In the genomic region with DNA sequence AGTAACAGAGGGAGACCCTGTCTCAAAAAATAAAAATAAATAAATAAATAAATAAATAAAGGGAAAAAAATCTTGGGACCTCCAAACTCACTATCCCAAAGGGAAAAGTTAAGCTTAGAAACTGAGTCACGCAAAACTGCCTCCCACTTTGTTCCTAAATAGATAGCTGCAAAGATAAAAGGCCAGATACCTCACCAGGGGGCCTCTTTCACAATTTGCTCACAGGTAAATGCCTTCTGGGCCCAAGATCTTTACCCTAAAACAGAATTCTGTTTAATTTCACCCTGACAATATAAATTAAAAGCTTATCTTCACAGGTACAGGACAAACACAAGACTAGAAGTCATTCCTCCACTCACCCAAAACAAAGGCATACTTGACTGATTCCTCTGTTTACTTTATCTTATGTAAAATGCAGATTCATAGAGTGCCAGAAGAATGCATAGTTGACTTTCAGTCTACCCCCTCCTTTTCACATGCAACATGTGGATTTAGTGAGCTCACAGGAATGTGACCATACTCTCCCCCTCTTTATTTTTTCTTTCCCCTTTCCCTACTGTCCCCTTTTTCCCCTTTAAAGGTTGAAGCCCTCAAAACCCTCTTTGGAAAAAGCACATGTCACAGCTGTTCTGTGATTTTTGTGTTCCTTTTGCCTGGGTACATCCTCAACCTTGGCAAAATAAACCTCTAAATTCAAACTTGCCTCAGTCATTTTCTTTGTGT, we compare ENCODE assay signal across 18 cellular contexts. TPM values are rescaled to one million over a fixed set of nuclear protein-coding genes. Genes with fewer than 3 reads are reported as not detected.
DNase-seq lines count a peak whose midpoint lies in the region; ATAC-seq and TF ChIP-seq lines count a peak whose summit lies in the region.
"Had no signal": no experiment of that assay in that cellular context is flagged by ENCODE, and none has a peak within 500 bp of the region (broad histone marks: within the 10 kb centered on the region; RNA-seq: fewer than 3 reads in every experiment).

No MANE protein-coding gene starts in this region.

- H3K27me3 ChIP-seq in KMS-11 (ENCODE audit: insufficient read depth, low read depth) (no peaks in the 10 kb centered on the region), colonic mucosa (no peaks in the 10 kb centered on the region)

- H3K9me3 Mint-ChIP-seq in neural crest cell, result no peaks in the 10 kb centered on the region
- H3K9me3 Mint-ChIP-seq: activated CD8-positive, alpha-beta T cell treated with anti-CD3 and anti-CD28 coated beads for 36 hours; activated naive CD8-positive, alpha-beta T cell treated with anti-CD3 and anti-CD28 coated beads, Interleukin-2, amount 50 U/mL, for 24 hours; IgD-negative memory B cell had no signal

- H3K4me3 ChIP-seq in KMS-11 (IDR thresholded peaks at IDR 0.05; ENCODE audit: insufficient read depth, low read depth, low read length) (no peak overlapping the region), colonic mucosa (no peak overlapping the region)

- H3K27ac Mint-ChIP-seq in neural crest cell (ENCODE audit: unreplicated experiment), result peak overlapping the region; percentile 54
- H3K27ac Mint-ChIP-seq: activated CD8-positive, alpha-beta T cell treated with anti-CD3 and anti-CD28 coated beads for 36 hours; activated naive CD8-positive, alpha-beta T cell treated with anti-CD3 and anti-CD28 coated beads, Interleukin-2, amount 50 U/mL, for 24 hours; IgD-negative memory B cell had no signal

- H2AFZ ChIP-seq in KMS-11 (ENCODE audit: low read depth), result no peak overlapping the region

- H3K79me2 ChIP-seq in KMS-11 (ENCODE audit: insufficient read depth, low read depth), result peaks cover 78% of the 10 kb centered on the region

- H3K4me1 ChIP-seq in KMS-11 (ENCODE audit: low read depth, poor library complexity, severe bottlenecking), result peaks cover 32% of the 10 kb centered on the region
- H3K4me1 ChIP-seq in colonic mucosa, result no peaks in the 10 kb centered on the region

- H3K9ac ChIP-seq in KMS-11 (no peak overlapping the region), colonic mucosa (ENCODE audit: low read depth in 2 of 2, low read length in 2 of 2) (no peak overlapping the region)

- TF ChIP-seq CTCF in KMS-11 (conservative IDR thresholded peaks at IDR 0.05; ENCODE audit: low read depth, low read length) (no peak), neural crest cell (conservative IDR thresholded peaks at IDR 0.05) (no peak), colonic mucosa (IDR thresholded peaks at IDR 0.05) (no peak)

- no peaks in the 10 kb centered on the region for H3K36me3 ChIP-seq in KMS-11 (ENCODE audit: insufficient read depth)
- no peaks in the 10 kb centered on the region for H3K36me3 ChIP-seq in colonic mucosa

- no peaks in the 10 kb centered on the region for H3K9me3 ChIP-seq in colonic mucosa

- no peak overlapping the region for H3K4me3 Mint-ChIP-seq in neural crest cell
- H3K4me3 Mint-ChIP-seq: activated CD8-positive, alpha-beta T cell treated with anti-CD3 and anti-CD28 coated beads for 36 hours; activated naive CD8-positive, alpha-beta T cell treated with anti-CD3 and anti-CD28 coated beads, Interleukin-2, amount 50 U/mL, for 24 hours; IgD-negative memory B cell had no signal

- no peaks in the 10 kb centered on the region for H3K27me3 Mint-ChIP-seq in neural crest cell (ENCODE audit: low read depth)
- H3K27me3 Mint-ChIP-seq: activated CD8-positive, alpha-beta T cell treated with anti-CD3 and anti-CD28 coated beads for 36 hours; activated naive CD8-positive, alpha-beta T cell treated with anti-CD3 and anti-CD28 coated beads, Interleukin-2, amount 50 U/mL, for 24 hours; IgD-negative memory B cell had no signal

- ATAC-seq in HG03139 (IDR thresholded peaks at IDR 0.05; ENCODE audit: unreplicated experiment), result no peak
- ATAC-seq: activated CD8-positive, alpha-beta T cell treated with anti-CD3 and anti-CD28 coated beads for 36 hours; activated naive CD8-positive, alpha-beta T cell treated with anti-CD3 and anti-CD28 coated beads, Interleukin-2, amount 50 U/mL, for 24 hours had no signal

- no peak overlapping the region for H3K27ac ChIP-seq in KMS-11
- peak overlapping the region; percentile 23 for H3K27ac ChIP-seq in epithelial cell of prostate
- H3K27ac ChIP-seq in colonic mucosa, result no peak overlapping the region

- 0 out of 2 replicates have a peak overlapping the region, but pooled peaks have one; percentile 9 for H3K4me2 ChIP-seq in KMS-11

- no peaks in the 10 kb centered on the region for H3K36me3 Mint-ChIP-seq in neural crest cell (ENCODE audit: low read depth)

- 0 out of 2 replicates have a peak, but pooled peaks cover 4% of the 10 kb centered on the region for H4K20me1 ChIP-seq in KMS-11 (ENCODE audit: insufficient read depth)

- peaks cover 5% of the 10 kb centered on the region for H3K4me1 Mint-ChIP-seq in neural crest cell
- H3K4me1 Mint-ChIP-seq: activated naive CD8-positive, alpha-beta T cell treated with anti-CD3 and anti-CD28 coated beads, Interleukin-2, amount 50 U/mL, for 24 hours had no signal

- DNase-seq in EH (ENCODE audit: low read depth), result peak; percentile 58
- DNase-seq in epithelial cell of prostate (ENCODE audit: low read depth, low spot score), result no peak
- DNase-seq in neural crest cell (ENCODE audit: low read depth, low spot score), result no peak
- no peak for DNase-seq in colonic mucosa
- DNase-seq in NCI-H1694 treated with DMSO at 0.1 percent for 48 hours (lab: John Stamatoyannopoulos, UW), result no peak
- no peak for DNase-seq in T-helper 1 cell
- DNase-seq: activated CD8-positive, alpha-beta T cell treated with anti-CD3 and anti-CD28 coated beads for 36 hours; activated naive CD8-positive, alpha-beta T cell treated with anti-CD3 and anti-CD28 coated beads, Interleukin-2, amount 50 U/mL, for 24 hours; cerebellar nuclear complex; kidney glomerular epithelial cell; MV-4-11; NCI-H2171 treated with DMSO at 0.1 percent for 48 hours; NCI-H82; occipital lobe; stimulated activated CD4-positive, alpha-beta T cell treated with anti-CD3 and anti-CD28 coated beads, Interleukin-4, amount 100 ng/mL, for 4 hours had no signal

- intact Hi-C loops in colonic mucosa (cut with DNase I), result no loop called here

RNA-seq across cellular contexts. Expression of a gene that starts 23.4 kb away (rescaled TPM):
- total RNA-seq in neural crest cell, result 37.8 and 39.4 TPM in 2 replicates
- total RNA-seq in colonic mucosa, result 10 to 100 TPM; 30.0 to 40.0 TPM
